In genomic region chr3:105559856-105560255, GRCh38 we compare ENCODE assay signal across 16 cellular contexts.
DNase-seq lines count a peak whose midpoint lies in the region; TF ChIP-seq lines count a peak whose summit lies in the region.
"Had no signal": no experiment of that assay in that cellular context is flagged by ENCODE, and none has a peak within 500 bp of the region (broad histone marks: within the 10 kb centered on the region; RNA-seq: fewer than 3 reads in every experiment).

No MANE protein-coding gene starts in this region.

- no peak for TF ChIP-seq CTCF in HFF-Myc (IDR thresholded peaks at IDR 0.05; ENCODE audit: low read depth, low read length, missing control alignments)

- no peak overlapping the region for H3K4me3 ChIP-seq in HFF-Myc (replicated peaks; ENCODE audit: low read depth, low read length)
- H3K4me3 ChIP-seq: GM12878, HAP-1 had no signal

- DNase-seq in EH (ENCODE audit: low read depth) (peak; percentile 21), HFF-Myc (ENCODE audit: extremely low read depth, low read depth) (peak; percentile 9), fibroblast of gingiva (ENCODE audit: low read depth) (peak; percentile 43), smooth muscle cell of the brain vasculature (ENCODE audit: low read depth, low spot score) (peak; percentile 15), NOMO-1 (lab: John Stamatoyannopoulos, UW; ENCODE audit: unreplicated experiment in 2 of 2) (no peak), NCI-H2081 (lab: John Stamatoyannopoulos, UW) (no peak), NCI-H446 treated with DMSO at 0.1 percent for 48 hours (lab: John Stamatoyannopoulos, UW) (no peak)
- DNase-seq: AML-193; CD4-positive, alpha-beta memory T cell; DMS153; DMS79 treated with DMSO at 0.1 percent for 48 hours; EL; HFFc6; KBM-7 had no signal

Comparison
In these comparisons a context has a peak if more than half of its experiments do, and no peak if none do; other contexts are left out.
1. DNase-seq: peak in EH (single experiment), HFF-Myc (single experiment), fibroblast of gingiva (single experiment) and smooth muscle cell of the brain vasculature (single experiment); none in NOMO-1 (0 of 2), NCI-H2081 (0 of 2) and NCI-H446 treated with DMSO at 0.1 percent for 48 hours (single experiment).